In the genomic region with DNA sequence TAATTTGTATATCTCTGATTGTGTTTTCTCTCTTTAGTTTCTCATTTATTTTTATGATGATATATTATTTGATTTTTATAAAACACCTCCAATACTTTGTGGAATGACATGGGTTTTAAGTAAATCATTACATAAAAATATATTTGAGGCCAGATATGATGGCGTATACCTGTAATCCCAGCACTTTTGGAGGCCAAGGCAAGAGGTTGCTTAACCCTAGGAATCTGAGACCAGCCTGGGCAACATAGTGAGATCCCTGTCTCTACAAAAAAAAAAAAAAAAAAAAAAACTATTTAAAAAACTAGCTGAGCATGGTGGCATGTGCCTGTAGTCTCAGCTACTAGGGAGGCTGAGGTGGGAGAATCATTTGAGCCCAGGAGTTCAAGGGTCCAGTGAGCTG, we compare ENCODE assay signal across 9 cellular contexts.
"Had no signal": no experiment of that assay in that cellular context is flagged by ENCODE, and none has a peak within 500 bp of the region (broad histone marks: within the 10 kb centered on the region; RNA-seq: fewer than 3 reads in every experiment).

No MANE protein-coding gene starts in this region.

- H3K9me3 Mint-ChIP-seq: GM23338, H9, HFFc6 had no signal

- H3K4me1 Mint-ChIP-seq: GM23338, H9 had no signal

- H2AFZ ChIP-seq: GM23248, GM23338 had no signal

- H3K9me3 ChIP-seq: HAP-1 had no signal

- H3K4me1 ChIP-seq: HAP-1 had no signal

- H3K36me3 ChIP-seq: HAP-1 had no signal

- H3K4me3 Mint-ChIP-seq: GM23338, H9, HFFc6 had no signal

- H3K9ac ChIP-seq: GM23248 had no signal

- FAIRE-seq: H1, H54 had no signal

- H3K4me3 ChIP-seq: GM23248, GM23338, HAP-1 had no signal

- H3K27ac Mint-ChIP-seq: GM23338, H9, HFFc6 had no signal

- H3K4me2 ChIP-seq: GM23338 had no signal

- H3K27ac ChIP-seq: GM23248 had no signal

- DNase-seq: GM23248, GOT3, HCEC 1CT, HFFc6 had no signal
